In genomic region chr22:35627267-35628041, GRCh38 we compare ENCODE assay signal across 8 cellular contexts. TPM values are rescaled to one million over a fixed set of nuclear protein-coding genes. Genes with fewer than 3 reads are reported as not detected.
DNase-seq lines count a peak whose midpoint lies in the region; ATAC-seq and TF ChIP-seq lines count a peak whose summit lies in the region.

No MANE protein-coding gene starts in this region.

- peak; percentile 80 for TF ChIP-seq POLR2A in transverse colon (IDR thresholded peaks at IDR 0.05)

- ATAC-seq in CD8-positive, alpha-beta T cell = peak; percentile 57
- peak; percentile 56 to 65 for ATAC-seq in activated naive CD4-positive, alpha-beta T cell treated with anti-CD3 and anti-CD28 coated beads, Interleukin-2, amount 50 U/mL, for 72 hours
- no peak for ATAC-seq in HG03457 (IDR thresholded peaks at IDR 0.05; ENCODE audit: unreplicated experiment)

- no peaks in the 10 kb centered on the region for H3K9me3 ChIP-seq in CD8-positive, alpha-beta T cell (ENCODE audit: low read length)
- H3K9me3 ChIP-seq in transverse colon = no peaks in the 10 kb centered on the region

- POLR2A ChIA-PET in CD8-positive, alpha-beta T cell (lab: Charles Lee) = no interaction called here

- peaks cover 7% of the 10 kb centered on the region for H3K4me1 ChIP-seq in CD8-positive, alpha-beta T cell (ENCODE audit: insufficient read depth, low read length)
- H3K4me1 ChIP-seq in transverse colon = peaks cover 7 to 16% (median 13%) of the 10 kb centered on the region in 4 donors

- peak overlapping the region; percentile 69 for H3K4me3 Mint-ChIP-seq in CD8-positive, alpha-beta T cell
- H3K4me3 Mint-ChIP-seq in osteocyte (ENCODE audit: unreplicated experiment) = peak overlapping the region; percentile 85

- H3K27me3 Mint-ChIP-seq in CD8-positive, alpha-beta T cell (ENCODE audit: low read depth) = peaks cover 7% of the 10 kb centered on the region
- H3K27me3 Mint-ChIP-seq in osteocyte (ENCODE audit: unreplicated experiment) = no peaks in the 10 kb centered on the region

- H3K36me3 ChIP-seq in CD8-positive, alpha-beta T cell (ENCODE audit: insufficient read depth, low read length) = no peaks in the 10 kb centered on the region
- H3K36me3 ChIP-seq in transverse colon = no peaks in the 10 kb centered on the region

- TF ChIP-seq CTCF in CD8-positive, alpha-beta T cell (IDR thresholded peaks at IDR 0.05) = no peak
- TF ChIP-seq CTCF in osteocyte (IDR thresholded peaks at IDR 0.05) = peak; percentile 69
- TF ChIP-seq CTCF in transverse colon (IDR thresholded peaks at IDR 0.05) = peak; percentile 37 to 58 (median 43)

- CTCF ChIA-PET in CD8-positive, alpha-beta T cell (lab: Charles Lee) = interaction anchor here (0.6 to 2.1 kb wide), 24 partner anchors 8 to 615 kb away, joined by 3 to 9 read pairs (median 4); partner anchors contain the start of genes APOL6 and MB

- peak in 6 of 7 experiments; percentile 29 to 74 (median 50) for DNase-seq in CD8-positive, alpha-beta T cell
- peak; percentile 67 for DNase-seq in HS-27A (ENCODE audit: low read depth)
- peak; percentile 74 for DNase-seq in RPMI8226
- DNase-seq in activated naive CD4-positive, alpha-beta T cell treated with anti-CD3 and anti-CD28 coated beads, Interleukin-2, amount 50 U/mL, for 72 hours (ENCODE audit: low spot score in 2 of 2) = peak; percentile 56 to 62
- peak; percentile 32 for DNase-seq in globus pallidus (ENCODE audit: low spot score)
- peak; percentile 87 for DNase-seq in osteocyte (ENCODE audit: extremely low spot score, unreplicated experiment)
- peak; percentile 90 for DNase-seq in transverse colon

- 0 to 1% methylated on average over 3 to 21 of the region's 21 CpGs for WGBS in transverse colon (ENCODE audit: low coverage in 1 of 2), 2 donors

- H3K27ac ChIP-seq in CD8-positive, alpha-beta T cell (ENCODE audit: low read depth, low read length) = no peak overlapping the region
- peak overlapping the region; percentile 88 to 96 (median 91) for H3K27ac ChIP-seq in transverse colon

- in situ Hi-C loops in transverse colon (cut with MboI; ENCODE audit: low pct_ligation_motif_present in 1 of 4, low pct_unique_long_range_greater_than_20kb in 1 of 4, low sequenced_read_pairs in 3 of 4) = loop anchor here (5.0 to 25.0 kb wide), 5 partner anchors 285 to 497 kb away; no protein-coding TSS in a partner anchor

- no peaks in the 10 kb centered on the region for H3K9me3 Mint-ChIP-seq in CD8-positive, alpha-beta T cell
- no peaks in the 10 kb centered on the region for H3K9me3 Mint-ChIP-seq in activated naive CD4-positive, alpha-beta T cell treated with anti-CD3 and anti-CD28 coated beads, Interleukin-2, amount 50 U/mL, for 72 hours
- no peaks in the 10 kb centered on the region for H3K9me3 Mint-ChIP-seq in osteocyte (ENCODE audit: unreplicated experiment)

- peaks cover 19% of the 10 kb centered on the region for H3K4me1 Mint-ChIP-seq in CD8-positive, alpha-beta T cell (ENCODE audit: low read depth)
- H3K4me1 Mint-ChIP-seq in osteocyte (ENCODE audit: unreplicated experiment) = peaks cover 35% of the 10 kb centered on the region

- no peak for TF ChIP-seq EP300 in transverse colon (IDR thresholded peaks at IDR 0.05; ENCODE audit: low read depth)

- H3K27me3 ChIP-seq in CD8-positive, alpha-beta T cell (ENCODE audit: insufficient read depth, low read length) = no peaks in the 10 kb centered on the region
- no peaks in the 10 kb centered on the region for H3K27me3 ChIP-seq in transverse colon

- H3K36me3 Mint-ChIP-seq in CD8-positive, alpha-beta T cell = no peaks in the 10 kb centered on the region
- H3K36me3 Mint-ChIP-seq in activated naive CD4-positive, alpha-beta T cell treated with anti-CD3 and anti-CD28 coated beads, Interleukin-2, amount 50 U/mL, for 72 hours = no peaks in the 10 kb centered on the region
- H3K36me3 Mint-ChIP-seq in osteocyte (ENCODE audit: unreplicated experiment) = no peaks in the 10 kb centered on the region

- H3K27ac Mint-ChIP-seq in CD8-positive, alpha-beta T cell = no peak overlapping the region
- H3K27ac Mint-ChIP-seq in activated naive CD4-positive, alpha-beta T cell treated with anti-CD3 and anti-CD28 coated beads, Interleukin-2, amount 50 U/mL, for 72 hours = peak overlapping the region in 1 of 2 donors; percentile 59
- H3K27ac Mint-ChIP-seq in osteocyte (ENCODE audit: unreplicated experiment) = peak overlapping the region; percentile 95

- intact Hi-C loops in CD8-positive, alpha-beta T cell (cut with DNase I, micrococcal nuclease) = loop anchor here (1.0 to 10.0 kb wide), 5 partner anchors 112 to 397 kb away; partner anchors contain the start of gene RBFOX2 (in 1 of the 2)
- intact Hi-C loops in transverse colon (cut with DNase I; ENCODE audit: low total_unique reads) = loop anchor here (5.0 kb wide), 1 partner anchor 495 kb away; no protein-coding TSS in a partner anchor

- peak overlapping the region; percentile 60 for H3K4me3 ChIP-seq in CD8-positive, alpha-beta T cell (ENCODE audit: low read depth, low read length)
- H3K4me3 ChIP-seq in transverse colon = peak overlapping the region; percentile 43 to 58 (median 54)

RNA-seq across cellular contexts. Expression of gene MB, which starts 10.3 kb away (rescaled TPM):
- not detected for total RNA-seq in CD8-positive, alpha-beta T cell
- total RNA-seq in activated naive CD4-positive, alpha-beta T cell treated with anti-CD3 and anti-CD28 coated beads, Interleukin-2, amount 50 U/mL, for 72 hours = under 1 TPM in 1 of 2 donors, not detected in 1; 0.47 TPM
- total RNA-seq in osteocyte (not detected in 2 replicates), transverse colon (10 to 100 TPM in 2 of 4 donors, 1 to 10 TPM in 1, not detected in 1; 9.0 to 37.0 (median 15.7) TPM)

RNA-seq across cellular contexts. Expression of gene APOL6, which starts 20.8 kb away (rescaled TPM):
- total RNA-seq in CD8-positive, alpha-beta T cell = 10 to 100 TPM; 48.4 to 49.7 TPM
- 10 to 100 TPM; 23.5 to 33.2 TPM for total RNA-seq in activated naive CD4-positive, alpha-beta T cell treated with anti-CD3 and anti-CD28 coated beads, Interleukin-2, amount 50 U/mL, for 72 hours
- total RNA-seq in osteocyte (11.8 and 14.3 TPM in 2 replicates), transverse colon (10 to 100 TPM in 3 of 4 donors, 1 to 10 TPM in 1; 4.6 to 39.7 (median 27.5) TPM)

Comparison
In these comparisons a context has a peak if more than half of its experiments do, and no peak if none do; other contexts are left out.
1. DNase-seq: peak in every context shown above with its lines; median percentile 90 in transverse colon; 87 in osteocyte; 74 in RPMI8226; 67 in HS-27A; 59 in activated naive CD4-positive, alpha-beta T cell treated with anti-CD3 and anti-CD28 coated beads, Interleukin-2, amount 50 U/mL, for 72 hours; 50 in CD8-positive, alpha-beta T cell; 32 in globus pallidus.